16 cellular contexts compared by ENCODE assay signal in the genomic region with DNA sequence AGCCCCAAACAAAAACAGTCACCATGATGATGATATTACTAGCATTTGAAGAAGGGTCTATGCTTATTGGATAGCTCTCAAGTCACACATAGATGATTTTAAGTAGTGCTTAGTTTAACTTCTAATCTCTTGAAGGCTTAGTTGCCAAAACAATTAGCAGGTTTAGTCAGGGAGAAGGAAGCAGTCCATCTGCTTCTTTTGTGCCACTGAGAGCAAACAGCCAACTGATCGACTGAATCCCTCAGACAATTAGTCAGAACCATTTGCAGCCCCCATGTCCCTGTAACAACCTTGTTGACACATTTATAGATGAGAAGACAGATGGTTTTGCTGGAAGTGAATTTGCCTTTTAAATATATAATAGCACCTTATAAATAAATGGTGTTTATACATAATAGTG.
"Had no signal": no experiment of that assay in that cellular context is flagged by ENCODE, and none has a peak within 500 bp of the region (broad histone marks: within the 10 kb centered on the region; RNA-seq: fewer than 3 reads in every experiment).

No MANE protein-coding gene starts in this region.

- H3K4me3 ChIP-seq: coronary artery, esophagus muscularis mucosa, left ventricle myocardium inferior, pancreas, thoracic aorta, upper lobe of right lung had no signal

- H3K4me1 ChIP-seq: left ventricle myocardium inferior, pancreas, upper lobe of right lung had no signal

- H3K36me3 ChIP-seq: brain microvascular endothelial cell, esophagus muscularis mucosa, left ventricle myocardium inferior, pancreas, thoracic aorta, upper lobe of right lung had no signal

- DNase-seq: activated CD4-positive, alpha-beta T cell treated with anti-CD3 and anti-CD28 coated beads for 4 hours; activated CD8-positive, alpha-beta T cell treated with anti-CD3 and anti-CD28 coated beads for 36 hours; activated gamma-delta T cell treated with Interleukin-2 at 50 U/mL for 16 hours; activated naive CD8-positive, alpha-beta T cell treated with anti-CD3 and anti-CD28 coated beads for 36 hours; activated T-cell treated with anti-CD3 and anti-CD28 coated beads, Interleukin-2, amount 50 U/mL, for 72 hours; brain microvascular endothelial cell; left ventricle myocardium inferior; naive B cell; pancreas; stimulated activated CD4-positive, alpha-beta T cell treated with anti-CD3 and anti-CD28 coated beads, Interleukin-12 subunit alpha, Interleukin-12 subunit beta, amount 100 ng/mL, for 4 hours; stimulated activated CD4-positive, alpha-beta T cell treated with anti-CD3 and anti-CD28 coated beads, Interleukin-2, amount 100 ng/mL, for 24 hours; upper lobe of right lung had no signal

- H3K27ac ChIP-seq: brain microvascular endothelial cell, coronary artery, esophagus muscularis mucosa, left ventricle myocardium inferior, pancreas, thoracic aorta, upper lobe of right lung, VCaP had no signal

- ATAC-seq: activated CD8-positive, alpha-beta T cell treated with anti-CD3 and anti-CD28 coated beads for 36 hours; activated T-cell treated with anti-CD3 and anti-CD28 coated beads, Interleukin-2, amount 50 U/mL, for 72 hours; pancreas; upper lobe of right lung had no signal

- H3K9me3 ChIP-seq: esophagus muscularis mucosa, left ventricle myocardium inferior, pancreas, thoracic aorta, upper lobe of right lung had no signal

- H3K27me3 ChIP-seq: brain microvascular endothelial cell, esophagus muscularis mucosa, pancreas, upper lobe of right lung had no signal
